In the genomic region with DNA sequence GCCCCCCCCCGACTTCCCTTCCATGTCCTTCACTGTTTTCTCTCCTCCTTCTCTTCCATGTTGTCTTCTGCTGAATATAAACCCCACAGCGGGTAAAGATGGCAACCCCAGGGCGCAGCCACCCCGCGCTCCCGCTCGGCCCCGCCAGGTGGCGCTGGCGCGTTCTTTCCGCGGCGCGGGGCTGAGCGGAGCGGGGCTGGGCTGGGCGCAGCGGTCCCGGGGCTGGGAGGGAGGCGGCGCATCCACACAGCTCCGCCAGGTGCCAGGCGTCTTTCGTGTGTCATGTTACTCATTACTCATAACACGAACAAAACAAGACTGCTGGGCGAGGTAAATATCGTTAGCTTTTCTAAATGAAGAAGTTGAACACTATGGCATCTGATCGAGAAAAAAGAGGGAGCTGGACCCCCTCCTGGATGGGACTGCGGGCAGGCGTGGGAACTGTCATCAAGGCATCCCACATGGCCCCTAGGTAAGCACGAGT, we compare ENCODE assay signal across 8 cellular contexts.
DNase-seq lines count a peak whose midpoint lies in the region; ATAC-seq, FAIRE-seq and TF ChIP-seq lines count a peak whose summit lies in the region.

No MANE protein-coding gene starts in this region.

- no peaks in the 10 kb centered on the region for H3K36me3 ChIP-seq in naive thymus-derived CD4-positive, alpha-beta T cell (ENCODE audit: control insufficient read depth in 2 of 3, insufficient read depth in 3 of 3, low read length in 3 of 3)

- intact Hi-C loops in naive thymus-derived CD4-positive, alpha-beta T cell (cut with micrococcal nuclease), result no loop called here

- CTCF ChIA-PET in naive thymus-derived CD4-positive, alpha-beta T cell (lab: Charles Lee), result interaction anchor here (0.6 to 1.2 kb wide), 2 partner anchors 26 to 310 kb away, joined by 3 read pairs; no protein-coding TSS in a partner anchor

- peaks cover 0 to 6% (median 0%) of the 10 kb centered on the region in 5 donors for H3K36me3 Mint-ChIP-seq in naive thymus-derived CD4-positive, alpha-beta T cell

- peak overlapping the region in 1 of 2 donors; percentile 24 for H3K4me3 ChIP-seq in cardiac fibroblast (replicated peaks in 1 of 2; ENCODE audit: low read depth in 2 of 2, low read length in 2 of 2)
- no peak overlapping the region for H3K4me3 ChIP-seq in naive thymus-derived CD4-positive, alpha-beta T cell (ENCODE audit: low read length)

- FAIRE-seq in GM12891 (lab: Jason Lieb, UNC), result no peak

- H3K27me3 ChIP-seq in naive thymus-derived CD4-positive, alpha-beta T cell (ENCODE audit: control insufficient read depth in 2 of 2, insufficient read depth in 2 of 2, low read length in 2 of 2), result no peaks in the 10 kb centered on the region

- H3K4me3 Mint-ChIP-seq in naive thymus-derived CD4-positive, alpha-beta T cell, result no peak overlapping the region

- DNase-seq in AG09319 (ENCODE audit: extremely low read depth, low read depth), result no peak
- DNase-seq in GM12891 (ENCODE audit: insufficient read length, low spot score), result peak; percentile 58
- DNase-seq in cardiac fibroblast (ENCODE audit: low read depth in 2 of 2), result peak; percentile 41 to 74
- DNase-seq in naive thymus-derived CD4-positive, alpha-beta T cell, result peak in 1 of 9 donors; percentile 43

- peak; percentile 49 for TF ChIP-seq CTCF in AG09319 (IDR thresholded peaks at IDR 0.05; ENCODE audit: low read depth, low read length)
- peak; percentile 97 for TF ChIP-seq CTCF in LNCAP (IDR thresholded peaks at IDR 0.05)
- TF ChIP-seq CTCF in cardiac fibroblast (IDR thresholded peaks at IDR 0.05; ENCODE audit: low read depth, low read length), result peak; percentile 58

- peaks cover 9 to 49% (median 36%) of the 10 kb centered on the region in 5 donors for H3K27me3 Mint-ChIP-seq in naive thymus-derived CD4-positive, alpha-beta T cell

- no peak overlapping the region for H3K27ac ChIP-seq in naive thymus-derived CD4-positive, alpha-beta T cell (ENCODE audit: low read depth, low read length)

- H3K9me3 Mint-ChIP-seq in naive thymus-derived CD4-positive, alpha-beta T cell, result peaks cover 0 to 9% (median 0%) of the 10 kb centered on the region in 11 donors

- TF ChIP-seq POLR2A in GM12891 (IDR thresholded peaks at IDR 0.05; ENCODE audit: low read depth, low read length), result no peak

- H3K4me1 ChIP-seq in naive thymus-derived CD4-positive, alpha-beta T cell (ENCODE audit: control insufficient read depth in 2 of 2, insufficient read depth in 2 of 2, low read length in 2 of 2), result no peaks in the 10 kb centered on the region

- no peaks in the 10 kb centered on the region for H3K9me3 ChIP-seq in naive thymus-derived CD4-positive, alpha-beta T cell (ENCODE audit: control insufficient read depth in 2 of 3, low read length in 3 of 3)

- no peak overlapping the region for H3K27ac Mint-ChIP-seq in naive thymus-derived CD4-positive, alpha-beta T cell

- peak; percentile 67 for ATAC-seq in naive thymus-derived CD4-positive, alpha-beta T cell
- no peak for ATAC-seq in HG03045 (IDR thresholded peaks at IDR 0.05; ENCODE audit: unreplicated experiment)
- ATAC-seq in HG02763 (IDR thresholded peaks at IDR 0.05; ENCODE audit: unreplicated experiment), result no peak
- no peak for ATAC-seq in GM21576 (IDR thresholded peaks at IDR 0.05; ENCODE audit: unreplicated experiment)

- POLR2A ChIA-PET in naive thymus-derived CD4-positive, alpha-beta T cell (lab: Charles Lee), result no interaction called here

- H3K4me1 Mint-ChIP-seq in naive thymus-derived CD4-positive, alpha-beta T cell, result peaks cover 0 to 9% (median 7%) of the 10 kb centered on the region in 7 donors

TF ChIP-seq in GM12891, 5 proteins besides CTCF, POLR2A, EP300 and RAD21:
- TF ChIP-seq SPI1 (IDR thresholded peaks at IDR 0.05; ENCODE audit: low read depth, low read length) (no peak), POLR2AphosphoS5 (IDR thresholded peaks at IDR 0.05; ENCODE audit: low read depth, low read length) (no peak), POU2F2 (IDR thresholded peaks at IDR 0.05; ENCODE audit: low read depth, low read length) (no peak), TAF1 (IDR thresholded peaks at IDR 0.05; ENCODE audit: low read depth, low read length) (no peak), PAX5 (IDR thresholded peaks at IDR 0.05; ENCODE audit: insufficient read depth, low read length, severe bottlenecking) (no peak)
